ENCODE assay signal across 10 cellular contexts in the genomic region with DNA sequence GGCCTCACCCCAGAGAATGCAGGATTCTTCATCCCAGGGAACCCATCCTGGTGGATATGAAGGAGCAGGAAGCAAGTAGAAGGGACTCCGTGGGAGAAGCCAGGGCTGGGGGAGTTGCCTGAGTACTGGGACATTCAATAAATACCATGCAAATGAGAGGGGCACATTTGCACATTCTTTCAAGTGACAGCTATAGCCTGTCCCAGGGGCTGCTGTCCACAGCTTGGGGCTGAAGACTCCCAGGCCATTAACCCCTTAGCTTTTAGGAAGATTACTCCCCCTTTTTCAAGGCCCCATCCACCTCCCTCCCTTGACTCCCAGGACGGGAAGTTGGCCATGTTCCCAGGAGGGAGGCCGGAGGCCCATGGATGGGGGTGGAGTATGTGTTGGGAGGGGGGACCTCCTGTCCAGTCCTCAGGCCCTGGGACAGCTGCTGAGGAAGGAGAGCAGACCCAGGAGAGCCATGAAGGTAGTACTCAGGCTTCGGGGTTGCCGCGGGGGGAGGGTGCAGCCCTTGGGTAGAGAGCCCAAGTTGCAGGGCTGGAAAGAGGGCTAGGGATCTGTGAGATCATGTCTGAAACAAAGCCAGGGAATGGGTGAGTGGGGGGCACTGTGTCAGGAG. TPM values are rescaled to one million over a fixed set of nuclear protein-coding genes. Genes with fewer than 3 reads are reported as not detected.
A peak's percentile ranks its signal among the peaks of the same experiment; 100 is the strongest.
DNase-seq lines count a peak whose midpoint lies in the region; ATAC-seq, FAIRE-seq and TF ChIP-seq lines count a peak whose summit lies in the region.
"Had no signal": no experiment of that assay in that cellular context is flagged by ENCODE, and none has a peak within 500 bp of the region (broad histone marks: within the 10 kb centered on the region; RNA-seq: fewer than 3 reads in every experiment).

No MANE protein-coding gene starts in this region.

- H3K9me3 Mint-ChIP-seq in chondrocyte (ENCODE audit: low read depth), result no peaks in the 10 kb centered on the region

- TF ChIP-seq CTCF in chondrocyte (IDR thresholded peaks at IDR 0.05) (peak; percentile 50), HepG2 (CRISPR knock-in tag; IDR thresholded peaks at IDR 0.05) (no peak), thyroid gland (IDR thresholded peaks at IDR 0.05) (no peak)

- peak overlapping the region; percentile 77 for H3K9ac ChIP-seq in HepG2 (ENCODE audit: insufficient read depth, low read depth, low read length)

- H3K27me3 Mint-ChIP-seq in chondrocyte (ENCODE audit: low read depth), result no peaks in the 10 kb centered on the region

- H3K4me3 ChIP-seq in HepG2 (replicated peaks in 1 of 3; ENCODE audit: insufficient read depth in 1 of 3, low read depth in 2 of 3, low read length in 3 of 3) (peak overlapping the region; percentile 59 to 80 (median 74)), thyroid gland (replicated peaks in 1 of 3) (peak overlapping the region in 1 of 3 donors; percentile 57)

- TF ChIP-seq POLR2A in HepG2 (IDR thresholded peaks at IDR 0.05; ENCODE audit: insufficient read depth in 1 of 2, low read depth in 2 of 2, low read length in 2 of 2), result no peak
- TF ChIP-seq POLR2A in thyroid gland (IDR thresholded peaks at IDR 0.05), result no peak

- CTCF ChIA-PET in HepG2 (lab: Yijun Ruan, JAX; ENCODE audit: low intra/inter-chr PET ratio, low total read pairs), result no interaction called here

- H3K36me3 Mint-ChIP-seq in chondrocyte (ENCODE audit: low read depth), result peaks cover 2% of the 10 kb centered on the region

- peaks cover 18% of the 10 kb centered on the region for H3K79me2 ChIP-seq in HepG2 (ENCODE audit: insufficient read depth, low read length)

- no peak for TF ChIP-seq EP300 in HepG2 (IDR thresholded peaks at IDR 0.05; ENCODE audit: low read depth in 2 of 2, low read length in 2 of 2)
- no peak for TF ChIP-seq EP300 in HepG2 (CRISPR knock-in tag; IDR thresholded peaks at IDR 0.05; ENCODE audit: borderline replicate concordance)

- peak overlapping the region; percentile 88 for H3K4me3 Mint-ChIP-seq in chondrocyte (ENCODE audit: unreplicated experiment)

- DNase-seq in DMS 273 (lab: John Stamatoyannopoulos, UW; ENCODE audit: unreplicated experiment), result peak; percentile 61
- no peak for DNase-seq in DMS 273 treated with DMSO at 0.1 percent for 48 hours (lab: John Stamatoyannopoulos, UW)
- DNase-seq in chondrocyte (ENCODE audit: low spot score), result peak; percentile 83
- DNase-seq in HepG2 (ENCODE audit: low spot score), result peak; percentile 40
- DNase-seq in thyroid gland, result peak; percentile 54 to 57
- DNase-seq in iPS-NIHi7 (ENCODE audit: extremely low spot score), result no peak
- DNase-seq: NCI-H187 had no signal

- peak overlapping the region; percentile 95 for H3K4me2 ChIP-seq in HepG2 (ENCODE audit: low read depth, low read length)

- no TSS peak for BruUV-seq in HepG2 (replicated peaks; lab: Mats Ljungman, UMichigan)

- peak; percentile 34 for FAIRE-seq in HepG2 (lab: Jason Lieb, UNC)
- FAIRE-seq: A204.1 had no signal

- in situ Hi-C loops in HepG2 (cut with HindIII; ENCODE audit: extremely low pct_ligation_motif_present, low pct_unique_long_range_greater_than_20kb), result no loop called here

- H3K9me3 ChIP-seq in HepG2 (ENCODE audit: low read length) (no peaks in the 10 kb centered on the region), thyroid gland (no peaks in the 10 kb centered on the region)

- H3K4me1 ChIP-seq in HepG2 (ENCODE audit: insufficient read depth, low read length) (peaks cover 79% of the 10 kb centered on the region), thyroid gland (peaks cover 68 to 84% of the 10 kb centered on the region in 2 donors)

- H3K36me3 ChIP-seq in HepG2 (replicated peaks in 1 of 2; ENCODE audit: control insufficient read depth in 1 of 2, insufficient read depth in 2 of 2, low read length in 2 of 2) (no peaks in the 10 kb centered on the region), thyroid gland (no peaks in the 10 kb centered on the region)

- H3K27ac ChIP-seq in HepG2 (ENCODE audit: extremely low read length, insufficient read depth, low read length), result peak overlapping the region; percentile 89
- H3K27ac ChIP-seq in thyroid gland, result peak overlapping the region; percentile 98 to 100 (median 99)

- intact Hi-C loops in HepG2 (cut with micrococcal nuclease; ENCODE audit: unreplicated experiment), result no loop called here
- intact Hi-C loops in thyroid gland (cut with DNase I), result no loop called here

- POLR2A ChIA-PET in HepG2 (lab: Yijun Ruan, JAX), result interaction anchor here (0.7 to 8.3 kb wide), 16 partner anchors 9 to 246 kb away, joined by 3 to 83 read pairs (median 4); a partner anchor contains a TSS

- no peak for TF ChIP-seq RAD21 in HepG2 (CRISPR knock-in tag; IDR thresholded peaks at IDR 0.05)

- H4K20me1 ChIP-seq in HepG2 (ENCODE audit: insufficient read depth, low read length), result no peaks in the 10 kb centered on the region

- H3K27ac Mint-ChIP-seq in chondrocyte (ENCODE audit: unreplicated experiment), result peak overlapping the region; percentile 99

- H3K27me3 ChIP-seq in HepG2 (ENCODE audit: control insufficient read depth in 1 of 2, insufficient read depth in 2 of 2, low read length in 2 of 2), result no peaks in the 10 kb centered on the region; a peak in 1 of 5 replicates
- H3K27me3 ChIP-seq in thyroid gland, result no peaks in the 10 kb centered on the region

- H3K4me1 Mint-ChIP-seq in chondrocyte (ENCODE audit: low read depth), result peaks cover 87% of the 10 kb centered on the region

- no peak overlapping the region for H2AFZ ChIP-seq in HepG2 (ENCODE audit: low read length)

- 0% methylated on average over 6 of the region's 6 CpGs for WGBS in HepG2 (ENCODE audit: low lambda C conversion rate)
- WGBS in thyroid gland, 2 donors, result 9 to 16% methylated on average over 6 of the region's 6 CpGs

- peak; percentile 5 for ATAC-seq in HepG2
- ATAC-seq in GM19463 (IDR thresholded peaks at IDR 0.05; ENCODE audit: unreplicated experiment), result no peak
- ATAC-seq in HG03378 (IDR thresholded peaks at IDR 0.05; ENCODE audit: unreplicated experiment), result no peak

RNA-seq across cellular contexts. Expression of a gene that starts 1.0 kb away (rescaled TPM):
- 104 to 107 TPM (median 105 TPM) in 3 replicates for total RNA-seq in chondrocyte
- 3.2 and 8.9 TPM in 2 replicates for total RNA-seq in HepG2 (2016; rRNA removed; fragmentation: Illumina TruSeq; extraction: Trizol)
- 3.1 and 5.0 TPM in 2 replicates for total RNA-seq in HepG2 (2016; cell fraction: cytosol; rRNA removed; fragmentation: Illumina TruSeq; extraction: Trizol; ENCODE audit: low read depth)
- 2.8 and 9.5 TPM in 2 replicates for total RNA-seq in HepG2 (2016; cell fraction: insoluble cytoplasmic fraction; rRNA removed; fragmentation: Illumina TruSeq; extraction: Trizol)
- 3.1 and 3.8 TPM in 2 replicates for total RNA-seq in HepG2 (2016; cell fraction: membrane; rRNA removed; fragmentation: Illumina TruSeq; extraction: Trizol)
- total RNA-seq in HepG2 (2016; cell fraction: nucleus; rRNA removed; fragmentation: Illumina TruSeq; extraction: Trizol), result 13.3 and 14.8 TPM in 2 replicates
- 18.0 and 20.4 TPM in 2 replicates for polyA plus RNA-seq in HepG2 (2011; rRNA removed)
- polyA plus RNA-seq in HepG2 (2011; cell fraction: cytosol; rRNA removed), result 3.9 and 6.8 TPM in 2 replicates
- 181 and 258 TPM in 2 replicates for polyA plus RNA-seq in HepG2 (2011; cell fraction: nucleus; rRNA removed)
- 13.0 and 15.3 TPM in 2 replicates for polyA plus RNA-seq in HepG2 (2012)
- 0.96 and 1.4 TPM in 2 replicates for polyA plus RNA-seq in HepG2 (2016; cell fraction: cytosol; fragmentation: Illumina TruSeq; extraction: Trizol; ENCODE audit: low read depth)
- 5.7 and 8.2 TPM in 2 replicates for polyA plus RNA-seq in HepG2 (2016; cell fraction: insoluble cytoplasmic fraction; fragmentation: Illumina TruSeq; extraction: Trizol; ENCODE audit: low read depth)
- 2.0 and 4.2 TPM in 2 replicates for polyA plus RNA-seq in HepG2 (2016; cell fraction: membrane; fragmentation: Illumina TruSeq; extraction: Trizol; ENCODE audit: low read depth)
- 34.1 and 49.0 TPM in 2 replicates for polyA plus RNA-seq in HepG2 (2016; cell fraction: nucleus; fragmentation: Illumina TruSeq; extraction: Trizol; ENCODE audit: insufficient read depth, low read depth)
- 34.0 and 38.3 TPM in 2 replicates for polyA minus RNA-seq in HepG2 (2011; rRNA and poly(A)+ RNA removed; ENCODE audit: low replicate concordance)
- 9.9 and 10.3 TPM in 2 replicates for polyA minus RNA-seq in HepG2 (2011; cell fraction: cytosol; rRNA and poly(A)+ RNA removed)
- 63.8 and 80.3 TPM in 2 replicates for polyA minus RNA-seq in HepG2 (2011; cell fraction: nucleus; rRNA and poly(A)+ RNA removed)
- 100 to 1,000 TPM in 3 of 4 donors, 10 to 100 TPM in 1; 86.7 to 179 (median 114) TPM for total RNA-seq in thyroid gland

RNA-seq across cellular contexts. Expression of a gene that starts 30.3 kb away (rescaled TPM):
- total RNA-seq in chondrocyte, result 37.1 to 40.2 TPM (median 38.5 TPM) in 3 replicates
- 9.0 and 9.2 TPM in 2 replicates for total RNA-seq in HepG2 (2016; rRNA removed; fragmentation: Illumina TruSeq; extraction: Trizol)
- 0.79 and 1.3 TPM in 2 replicates for total RNA-seq in HepG2 (2016; cell fraction: cytosol; rRNA removed; fragmentation: Illumina TruSeq; extraction: Trizol; ENCODE audit: low read depth)
- total RNA-seq in HepG2 (2016; cell fraction: insoluble cytoplasmic fraction; rRNA removed; fragmentation: Illumina TruSeq; extraction: Trizol), result 7.9 and 8.6 TPM in 2 replicates
- 2.8 and 3.1 TPM in 2 replicates for total RNA-seq in HepG2 (2016; cell fraction: membrane; rRNA removed; fragmentation: Illumina TruSeq; extraction: Trizol)
- 5.1 and 5.3 TPM in 2 replicates for total RNA-seq in HepG2 (2016; cell fraction: nucleus; rRNA removed; fragmentation: Illumina TruSeq; extraction: Trizol)
- 9.2 and 10.7 TPM in 2 replicates for polyA plus RNA-seq in HepG2 (2011; rRNA removed)
- polyA plus RNA-seq in HepG2 (2011; cell fraction: cytosol; rRNA removed), result 11.7 and 12.2 TPM in 2 replicates
- polyA plus RNA-seq in HepG2 (2011; cell fraction: nucleus; rRNA removed), result 12.1 and 12.6 TPM in 2 replicates
- polyA plus RNA-seq in HepG2 (2012), result 6.0 and 9.7 TPM in 2 replicates
- 0.86 and 1.1 TPM in 2 replicates for polyA plus RNA-seq in HepG2 (2016; cell fraction: cytosol; fragmentation: Illumina TruSeq; extraction: Trizol; ENCODE audit: low read depth)
- polyA plus RNA-seq in HepG2 (2016; cell fraction: insoluble cytoplasmic fraction; fragmentation: Illumina TruSeq; extraction: Trizol; ENCODE audit: low read depth), result 11.6 and 12.5 TPM in 2 replicates
- polyA plus RNA-seq in HepG2 (2016; cell fraction: membrane; fragmentation: Illumina TruSeq; extraction: Trizol; ENCODE audit: low read depth), result 2.0 and 3.3 TPM in 2 replicates
- polyA plus RNA-seq in HepG2 (2016; cell fraction: nucleus; fragmentation: Illumina TruSeq; extraction: Trizol; ENCODE audit: insufficient read depth, low read depth), result 7.6 and 8.3 TPM in 2 replicates
- polyA minus RNA-seq in HepG2 (2011; rRNA and poly(A)+ RNA removed; ENCODE audit: low replicate concordance), result 27.5 and 69.5 TPM in 2 replicates
- 8.3 and 10.6 TPM in 2 replicates for polyA minus RNA-seq in HepG2 (2011; cell fraction: cytosol; rRNA and poly(A)+ RNA removed)
- 9.5 and 12.8 TPM in 2 replicates for polyA minus RNA-seq in HepG2 (2011; cell fraction: nucleus; rRNA and poly(A)+ RNA removed)
- 10 to 100 TPM; 37.8 to 82.7 (median 58.9) TPM for total RNA-seq in thyroid gland

RNA-seq across cellular contexts. Expression of a gene that starts 42.6 kb away (rescaled TPM):
- total RNA-seq in chondrocyte (270 to 336 TPM (median 323 TPM) in 3 replicates), HepG2 (2016; rRNA removed; fragmentation: Illumina TruSeq; extraction: Trizol) (548 and 779 TPM in 2 replicates), thyroid gland (100 to 1,000 TPM; 428 to 704 (median 567) TPM)
- 127 and 150 TPM in 2 replicates for total RNA-seq in HepG2 (2016; cell fraction: cytosol; rRNA removed; fragmentation: Illumina TruSeq; extraction: Trizol; ENCODE audit: low read depth)
- total RNA-seq in HepG2 (2016; cell fraction: insoluble cytoplasmic fraction; rRNA removed; fragmentation: Illumina TruSeq; extraction: Trizol), result 568 and 746 TPM in 2 replicates
- 454 and 551 TPM in 2 replicates for total RNA-seq in HepG2 (2016; cell fraction: membrane; rRNA removed; fragmentation: Illumina TruSeq; extraction: Trizol)
- total RNA-seq in HepG2 (2016; cell fraction: nucleus; rRNA removed; fragmentation: Illumina TruSeq; extraction: Trizol), result 263 and 291 TPM in 2 replicates
- 327 and 416 TPM in 2 replicates for polyA plus RNA-seq in HepG2 (2011; rRNA removed)
- 501 and 516 TPM in 2 replicates for polyA plus RNA-seq in HepG2 (2011; cell fraction: cytosol; rRNA removed)
- 203 and 222 TPM in 2 replicates for polyA plus RNA-seq in HepG2 (2011; cell fraction: nucleus; rRNA removed)
- polyA plus RNA-seq in HepG2 (2012), result 450 and 479 TPM in 2 replicates
- polyA plus RNA-seq in HepG2 (2016; cell fraction: cytosol; fragmentation: Illumina TruSeq; extraction: Trizol; ENCODE audit: low read depth), result 74.7 and 91.4 TPM in 2 replicates
- 445 and 458 TPM in 2 replicates for polyA plus RNA-seq in HepG2 (2016; cell fraction: insoluble cytoplasmic fraction; fragmentation: Illumina TruSeq; extraction: Trizol; ENCODE audit: low read depth)
- polyA plus RNA-seq in HepG2 (2016; cell fraction: membrane; fragmentation: Illumina TruSeq; extraction: Trizol; ENCODE audit: low read depth), result 254 and 316 TPM in 2 replicates
- polyA plus RNA-seq in HepG2 (2016; cell fraction: nucleus; fragmentation: Illumina TruSeq; extraction: Trizol; ENCODE audit: insufficient read depth, low read depth), result 258 and 266 TPM in 2 replicates
- polyA minus RNA-seq in HepG2 (2011; rRNA and poly(A)+ RNA removed; ENCODE audit: low replicate concordance), result 738 and 1,247 TPM in 2 replicates
- 496 and 595 TPM in 2 replicates for polyA minus RNA-seq in HepG2 (2011; cell fraction: cytosol; rRNA and poly(A)+ RNA removed)
- 250 and 365 TPM in 2 replicates for polyA minus RNA-seq in HepG2 (2011; cell fraction: nucleus; rRNA and poly(A)+ RNA removed)

RNA-seq across cellular contexts. Expression of a gene that starts 48.6 kb away (rescaled TPM):
- total RNA-seq in chondrocyte (7.0 to 10.0 TPM (median 8.9 TPM) in 3 replicates), HepG2 (2016; rRNA removed; fragmentation: Illumina TruSeq; extraction: Trizol) (2.1 and 3.9 TPM in 2 replicates), thyroid gland (100 to 1,000 TPM in 3 of 4 donors, 10 to 100 TPM in 1; 76.6 to 363 (median 186) TPM)
- total RNA-seq in HepG2 (2016; cell fraction: cytosol; rRNA removed; fragmentation: Illumina TruSeq; extraction: Trizol; ENCODE audit: low read depth), result 5.3 and 5.9 TPM in 2 replicates
- total RNA-seq in HepG2 (2016; cell fraction: insoluble cytoplasmic fraction; rRNA removed; fragmentation: Illumina TruSeq; extraction: Trizol), result 2.5 and 4.7 TPM in 2 replicates
- total RNA-seq in HepG2 (2016; cell fraction: membrane; rRNA removed; fragmentation: Illumina TruSeq; extraction: Trizol), result 3.3 and 3.5 TPM in 2 replicates
- total RNA-seq in HepG2 (2016; cell fraction: nucleus; rRNA removed; fragmentation: Illumina TruSeq; extraction: Trizol), result 1.9 and 3.2 TPM in 2 replicates
- 22.6 and 25.2 TPM in 2 replicates for polyA plus RNA-seq in HepG2 (2011; rRNA removed)
- 19.0 and 41.0 TPM in 2 replicates for polyA plus RNA-seq in HepG2 (2011; cell fraction: cytosol; rRNA removed)
- 8.4 and 9.6 TPM in 2 replicates for polyA plus RNA-seq in HepG2 (2011; cell fraction: nucleus; rRNA removed)
- 3.4 and 4.6 TPM in 2 replicates for polyA plus RNA-seq in HepG2 (2012)
- polyA plus RNA-seq in HepG2 (2016; cell fraction: cytosol; fragmentation: Illumina TruSeq; extraction: Trizol; ENCODE audit: low read depth), result 4.2 and 5.7 TPM in 2 replicates
- polyA plus RNA-seq in HepG2 (2016; cell fraction: insoluble cytoplasmic fraction; fragmentation: Illumina TruSeq; extraction: Trizol; ENCODE audit: low read depth), result 2.0 and 2.4 TPM in 2 replicates
- polyA plus RNA-seq in HepG2 (2016; cell fraction: membrane; fragmentation: Illumina TruSeq; extraction: Trizol; ENCODE audit: low read depth), result 3.2 and 3.8 TPM in 2 replicates
- 5.4 and 7.5 TPM in 2 replicates for polyA plus RNA-seq in HepG2 (2016; cell fraction: nucleus; fragmentation: Illumina TruSeq; extraction: Trizol; ENCODE audit: insufficient read depth, low read depth)
- 9.0 and 27.1 TPM in 2 replicates for polyA minus RNA-seq in HepG2 (2011; rRNA and poly(A)+ RNA removed; ENCODE audit: low replicate concordance)
- polyA minus RNA-seq in HepG2 (2011; cell fraction: cytosol; rRNA and poly(A)+ RNA removed), result 8.7 and 9.5 TPM in 2 replicates
- polyA minus RNA-seq in HepG2 (2011; cell fraction: nucleus; rRNA and poly(A)+ RNA removed), result 0.77 and 1.6 TPM in 2 replicates

RNA-seq across cellular contexts. Expression of a gene that starts 54.4 kb away (rescaled TPM):
- total RNA-seq in chondrocyte (not detected in 3 replicates), HepG2 (2016; rRNA removed; fragmentation: Illumina TruSeq; extraction: Trizol) (6.1 and 14.9 TPM in 2 replicates), thyroid gland (under 1 TPM in 1 of 4 donors, not detected in 3; 0.40 TPM)
- 1.3 and 1.6 TPM in 2 replicates for total RNA-seq in HepG2 (2016; cell fraction: cytosol; rRNA removed; fragmentation: Illumina TruSeq; extraction: Trizol; ENCODE audit: low read depth)
- total RNA-seq in HepG2 (2016; cell fraction: insoluble cytoplasmic fraction; rRNA removed; fragmentation: Illumina TruSeq; extraction: Trizol), result 5.1 and 14.3 TPM in 2 replicates
- 3.9 and 5.2 TPM in 2 replicates for total RNA-seq in HepG2 (2016; cell fraction: membrane; rRNA removed; fragmentation: Illumina TruSeq; extraction: Trizol)
- total RNA-seq in HepG2 (2016; cell fraction: nucleus; rRNA removed; fragmentation: Illumina TruSeq; extraction: Trizol), result 20.7 and 23.6 TPM in 2 replicates
- polyA plus RNA-seq in HepG2 (2011; rRNA removed), result 108 and 131 TPM in 2 replicates
- 102 and 125 TPM in 2 replicates for polyA plus RNA-seq in HepG2 (2011; cell fraction: cytosol; rRNA removed)
- polyA plus RNA-seq in HepG2 (2011; cell fraction: nucleus; rRNA removed), result 476 and 502 TPM in 2 replicates
- 40.7 and 74.1 TPM in 2 replicates for polyA plus RNA-seq in HepG2 (2012)
- 2.1 and 3.1 TPM in 2 replicates for polyA plus RNA-seq in HepG2 (2016; cell fraction: cytosol; fragmentation: Illumina TruSeq; extraction: Trizol; ENCODE audit: low read depth)
- 8.4 and 8.5 TPM in 2 replicates for polyA plus RNA-seq in HepG2 (2016; cell fraction: insoluble cytoplasmic fraction; fragmentation: Illumina TruSeq; extraction: Trizol; ENCODE audit: low read depth)
- 3.3 and 4.5 TPM in 2 replicates for polyA plus RNA-seq in HepG2 (2016; cell fraction: membrane; fragmentation: Illumina TruSeq; extraction: Trizol; ENCODE audit: low read depth)
- polyA plus RNA-seq in HepG2 (2016; cell fraction: nucleus; fragmentation: Illumina TruSeq; extraction: Trizol; ENCODE audit: insufficient read depth, low read depth), result 40.5 and 42.0 TPM in 2 replicates
- polyA minus RNA-seq in HepG2 (2011; rRNA and poly(A)+ RNA removed; ENCODE audit: low replicate concordance), result 0.16 and 255 TPM in 2 replicates
- polyA minus RNA-seq in HepG2 (2011; cell fraction: cytosol; rRNA and poly(A)+ RNA removed), result 39.8 and 42.8 TPM in 2 replicates
- 79.3 and 125 TPM in 2 replicates for polyA minus RNA-seq in HepG2 (2011; cell fraction: nucleus; rRNA and poly(A)+ RNA removed)

Comparison
In these comparisons a context has a peak if more than half of its experiments do, and no peak if none do; other contexts are left out.
1. DNase-seq: peak in DMS 273 (single experiment), chondrocyte (single experiment), HepG2 (single experiment) and thyroid gland (2 of 2); none in DMS 273 treated with DMSO at 0.1 percent for 48 hours (single experiment) and iPS-NIHi7 (single experiment).